8 cellular contexts compared by ENCODE assay signal in genomic region chr10:130190737-130191115, GRCh38. TPM values are rescaled to one million over a fixed set of nuclear protein-coding genes. Genes with fewer than 3 reads are reported as not detected.
A peak's percentile ranks its signal among the peaks of the same experiment; 100 is the strongest.
DNase-seq lines count a peak whose midpoint lies in the region; ATAC-seq and TF ChIP-seq lines count a peak whose summit lies in the region.

No MANE protein-coding gene starts in this region.

- H2BK120ac ChIP-seq in neuronal stem cell (ENCODE audit: low read depth, low read length), result peak overlapping the region; percentile 99

- peak overlapping the region; percentile 91 for H3K9ac ChIP-seq in neuronal stem cell (ENCODE audit: low read depth, low read length, poor library complexity)

- H3K36me3 ChIP-seq in BE2C (no peaks in the 10 kb centered on the region), SJCRH30 (no peaks in the 10 kb centered on the region), neuronal stem cell (replicated peaks in 1 of 2; ENCODE audit: control insufficient read depth in 2 of 2, insufficient read depth in 2 of 2, low read length in 2 of 2) (peaks cover 0 to 23% of the 10 kb centered on the region in 2 donors)

- ATAC-seq in foreskin keratinocyte, result peak; percentile 0
- ATAC-seq in GM18870 (IDR thresholded peaks at IDR 0.05; ENCODE audit: unreplicated experiment), result no peak

- no peak overlapping the region for H2BK15ac ChIP-seq in neuronal stem cell (ENCODE audit: low read length)

- H4K91ac ChIP-seq in neuronal stem cell (ENCODE audit: low read depth, low read length, poor library complexity), result no peak overlapping the region

- H3K9me3 ChIP-seq in BE2C (no peaks in the 10 kb centered on the region), SJCRH30 (replicated peaks) (no peaks in the 10 kb centered on the region), neuronal stem cell (replicated peaks in 1 of 2; ENCODE audit: control insufficient read depth in 2 of 2, insufficient read depth in 1 of 2, low read depth in 1 of 2, low read length in 2 of 2) (peaks cover 0 to 2% of the 10 kb centered on the region in 2 donors)

- H3K18ac ChIP-seq in neuronal stem cell (ENCODE audit: low read length), result peak overlapping the region; percentile 87

- H2BK12ac ChIP-seq in neuronal stem cell (ENCODE audit: low read length), result no peak overlapping the region

- peak overlapping the region; percentile 54 for H2AK5ac ChIP-seq in neuronal stem cell (ENCODE audit: low read depth, low read length)

- no peak overlapping the region for H2BK5ac ChIP-seq in neuronal stem cell (ENCODE audit: low read length)

- no peak overlapping the region for H4K8ac ChIP-seq in neuronal stem cell (ENCODE audit: low read depth, low read length)

- no CpG with 5 or more reads among the region's 25 CpGs for WGBS in neuronal stem cell (ENCODE audit: extremely low coverage in 2 of 2, insufficient read length in 2 of 2, insufficient replicate concordance in 1 of 2), 2 donors

- TF ChIP-seq CTCF in BE2C (IDR thresholded peaks at IDR 0.05; ENCODE audit: low read depth, low read length) (no peak), foreskin keratinocyte (conservative IDR thresholded peaks at IDR 0.05) (no peak)

- H3K4me2 ChIP-seq in neuronal stem cell (ENCODE audit: insufficient read depth, low read length, poor library complexity, severe bottlenecking), result peak overlapping the region; percentile 87

- DNase-seq in BE2C, result no peak
- no peak for DNase-seq in SJCRH30
- no peak for DNase-seq in foreskin keratinocyte
- no peak for DNase-seq in neuronal stem cell (ENCODE audit: low spot score)
- DNase-seq in SKM-1 treated with dmso at 0.1 percent for 144 hours (lab: John Stamatoyannopoulos, UW; ENCODE audit: unreplicated experiment), result no peak
- DNase-seq in DMS79 treated with DMSO at 0.1 percent for 48 hours (lab: John Stamatoyannopoulos, UW), result no peak
- no peak for DNase-seq in HT-29 (ENCODE audit: low spot score)

- no peaks in the 10 kb centered on the region for H3K79me1 ChIP-seq in neuronal stem cell (ENCODE audit: low read depth, low read length)

- H3K27ac ChIP-seq in SJCRH30 (no peak overlapping the region), foreskin keratinocyte (no peak overlapping the region), neuronal stem cell (replicated peaks; ENCODE audit: low read length) (no peak overlapping the region)

- H2AFZ ChIP-seq in neuronal stem cell (ENCODE audit: low read length), result no peak overlapping the region

- H3K14ac ChIP-seq in neuronal stem cell (ENCODE audit: low read length), result no peak overlapping the region

- peak overlapping the region; percentile 25 for H3K23ac ChIP-seq in neuronal stem cell (ENCODE audit: low read depth, low read length, poor library complexity)

- no peak overlapping the region for H3K4ac ChIP-seq in neuronal stem cell (ENCODE audit: low read length)

- no peaks in the 10 kb centered on the region for H3K27me3 ChIP-seq in BE2C
- no peaks in the 10 kb centered on the region for H3K27me3 ChIP-seq in SJCRH30
- no peaks in the 10 kb centered on the region for H3K27me3 ChIP-seq in foreskin keratinocyte
- H3K27me3 ChIP-seq in neuronal stem cell (ENCODE audit: control insufficient read depth in 3 of 3, insufficient read depth in 3 of 3, low read depth in 1 of 3, low read length in 3 of 3), result no peaks in the 10 kb centered on the region

- peak overlapping the region; percentile 54 for H3K4me3 ChIP-seq in BE2C (ENCODE audit: low read depth, low read length)
- H3K4me3 ChIP-seq in SJCRH30, result peak overlapping the region; percentile 55
- peak overlapping the region in 1 of 2 donors; percentile 86 for H3K4me3 ChIP-seq in neuronal stem cell (ENCODE audit: low read length in 2 of 2)

- H3K4me1 ChIP-seq in BE2C (no peaks in the 10 kb centered on the region), SJCRH30 (no peaks in the 10 kb centered on the region), foreskin keratinocyte (no peaks in the 10 kb centered on the region), neuronal stem cell (ENCODE audit: control insufficient read depth in 2 of 2, insufficient read depth in 1 of 2, low read depth in 1 of 2, low read length in 2 of 2) (peaks cover 0 to 12% of the 10 kb centered on the region in 2 donors)

RNA-seq across cellular contexts. Expression of gene GLRX3, which starts 54.5 kb away (rescaled TPM):
- polyA plus RNA-seq in BE2C (2012; ENCODE audit: insufficient read depth, insufficient read length, low read depth), result 89.4 TPM
- 112 and 128 TPM in 2 replicates for total RNA-seq in SJCRH30 (2014; rRNA removed; shearing (Covaris generic))
- 172 and 175 TPM in 2 replicates for total RNA-seq in foreskin keratinocyte
- 190 and 200 TPM in 2 replicates for polyA plus RNA-seq in foreskin keratinocyte
- polyA plus RNA-seq in neuronal stem cell (2013, experiment 1 of 2), result 124 TPM
- 125 TPM for polyA plus RNA-seq in neuronal stem cell (2013, experiment 2 of 2)
- 62.5 and 77.0 TPM in 2 replicates for total RNA-seq in HT-29 (2014; rRNA removed; shearing (Covaris generic))
